Comparison of ENCODE assay signal across 17 cellular contexts in the genomic region with DNA sequence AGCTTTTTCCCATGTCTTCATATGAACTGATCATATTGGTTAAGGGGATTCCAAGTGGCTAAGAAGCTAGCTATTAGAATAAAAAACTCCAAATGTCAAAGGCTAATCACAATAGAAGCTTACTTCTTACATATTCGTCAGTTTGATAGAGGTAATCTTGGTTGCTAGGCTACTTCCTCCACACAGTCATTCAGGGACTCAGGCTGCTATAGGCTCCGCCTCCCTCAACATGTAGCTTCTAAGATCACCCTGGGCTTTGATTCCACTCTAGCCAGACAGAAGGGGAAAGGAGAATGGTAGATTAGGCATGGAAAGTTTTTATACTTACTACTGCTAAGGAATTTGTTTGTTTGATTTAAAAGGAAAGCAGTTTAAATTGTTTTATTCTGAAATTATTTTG.
"Had no signal": no experiment of that assay in that cellular context is flagged by ENCODE, and none has a peak within 500 bp of the region (broad histone marks: within the 10 kb centered on the region; RNA-seq: fewer than 3 reads in every experiment).

No MANE protein-coding gene starts in this region.

- H3K27ac Mint-ChIP-seq: activated T-cell treated with anti-CD3 and anti-CD28 coated beads, Interleukin-2, amount 50 U/mL, for 24 hours; immature natural killer cell had no signal

- H3K27ac ChIP-seq: gastrocnemius medialis, heart left ventricle, ovary, psoas muscle, stomach had no signal

- ATAC-seq: gastrocnemius medialis; heart left ventricle; left ventricle myocardium superior; naive thymus-derived CD4-positive, alpha-beta T cell; psoas muscle; right cardiac atrium had no signal

- H3K27me3 ChIP-seq: gastrocnemius medialis, heart left ventricle, ovary, stomach had no signal

- H3K4me3 Mint-ChIP-seq: activated T-cell treated with anti-CD3 and anti-CD28 coated beads, Interleukin-2, amount 50 U/mL, for 24 hours; immature natural killer cell; naive thymus-derived CD4-positive, alpha-beta T cell had no signal

- H3K4me3 ChIP-seq: gastrocnemius medialis, heart left ventricle, ovary, psoas muscle, stomach had no signal

- H3K4me1 ChIP-seq: gastrocnemius medialis, psoas muscle had no signal

- H3K27me3 Mint-ChIP-seq: activated T-cell treated with anti-CD3 and anti-CD28 coated beads, Interleukin-2, amount 50 U/mL, for 24 hours; naive thymus-derived CD4-positive, alpha-beta T cell had no signal

- H3K36me3 ChIP-seq: gastrocnemius medialis, heart left ventricle, ovary, stomach had no signal

- DNase-seq: activated CD4-positive, alpha-beta T cell treated with anti-CD3 and anti-CD28 coated beads, Interleukin-2, amount 50 U/mL, for 48 hours; activated naive CD4-positive, alpha-beta T cell treated with anti-CD3 and anti-CD28 coated beads, Interleukin-2, amount 50 U/mL, for 16 hours; activated T-cell treated with anti-CD3 and anti-CD28 coated beads, Interleukin-2, amount 50 U/mL, for 24 hours; cerebellar nuclear complex; cortex of kidney; gastrocnemius medialis; heart left ventricle; immature natural killer cell; kidney glomerular epithelial cell; left ventricle myocardium superior; naive thymus-derived CD4-positive, alpha-beta T cell; ovary; psoas muscle; right cardiac atrium; stomach; T1000; trophoblast cell had no signal
